In genomic region chr17:56819431-56820145, GRCh38 we compare ENCODE assay signal across 8 cellular contexts. TPM values are rescaled to one million over a fixed set of nuclear protein-coding genes. Genes with fewer than 3 reads are reported as not detected.
DNase-seq lines count a peak whose midpoint lies in the region; TF ChIP-seq lines count a peak whose summit lies in the region.

No MANE protein-coding gene starts in this region.

- H3K4me1 Mint-ChIP-seq in HFFc6 (ENCODE audit: low read depth), result peaks cover 27% of the 10 kb centered on the region

- no peaks in the 10 kb centered on the region for H3K36me3 ChIP-seq in GM06990 (ENCODE audit: control insufficient read depth, insufficient read depth, low read length)

- no peaks in the 10 kb centered on the region; the same call in 1 of the 2 replicates for H3K36me3 Mint-ChIP-seq in HFFc6 (ENCODE audit: low read depth)

- peaks cover 3% of the 10 kb centered on the region; the same call in 1 of the 2 replicates for H3K27me3 Mint-ChIP-seq in HFFc6 (ENCODE audit: insufficient read depth)

- no peak overlapping the region for H3K27ac Mint-ChIP-seq in HFFc6

- no peaks in the 10 kb centered on the region for H3K27me3 ChIP-seq in GM06990 (replicated peaks; ENCODE audit: control insufficient read depth, insufficient read depth, low read length)

- H3K4me3 Mint-ChIP-seq in HFFc6, result no peak overlapping the region; the same call in 1 of the 2 replicates

- DNase-seq in GM06990 (ENCODE audit: extremely low read depth, insufficient read length) (no peak), HFFc6 (peak; percentile 59), NCI-H1694 (lab: John Stamatoyannopoulos, UW) (peak; percentile 86), T-helper 2 cell (peak in 4 of 5 experiments; percentile 37 to 76 (median 46)), amniotic stem cell (lab: John Stamatoyannopoulos, UW) (peak; percentile 5), hippocampal formation (lab: John Stamatoyannopoulos, UW) (peak; percentile 13 to 24), occipital lobe (lab: John Stamatoyannopoulos, UW) (no peak)
- DNase-seq in stimulated activated CD4-positive, alpha-beta T cell treated with anti-CD3 and anti-CD28 coated beads, Interleukin-12 subunit alpha, Interleukin-12 subunit beta, amount 100 ng/mL, for 24 hours (ENCODE audit: low read depth in 2 of 2), result peak; percentile 54 to 66

- peak; percentile 73 for TF ChIP-seq CTCF in GM06990 (IDR thresholded peaks at IDR 0.05; ENCODE audit: insufficient read depth, low read length, poor library complexity, severe bottlenecking)
- peak; percentile 93 for TF ChIP-seq CTCF in HFFc6 (IDR thresholded peaks at IDR 0.05)

- no peak overlapping the region for H3K4me3 ChIP-seq in GM06990 (replicated peaks; ENCODE audit: low read depth, low read length)

- H3K9me3 Mint-ChIP-seq in HFFc6, result no peaks in the 10 kb centered on the region

RNA-seq across cellular contexts. Expression of gene C17orf67, which starts 14.1 kb away (rescaled TPM):
- total RNA-seq in HFFc6 (2021; fragmentation: NEBNext Ultra II Directional; extraction: Animal tissue kit (Norgen Biotek cat#: 25700)), result 1 to 10 TPM; 1.5 to 2.3 (median 1.9) TPM
- total RNA-seq in occipital lobe, result 1.9 TPM

RNA-seq across cellular contexts. Expression of gene DGKE, which starts 14.4 kb away (rescaled TPM):
- 1 to 10 TPM; 5.9 to 9.3 (median 7.6) TPM for total RNA-seq in HFFc6 (2021; fragmentation: NEBNext Ultra II Directional; extraction: Animal tissue kit (Norgen Biotek cat#: 25700))
- 42.0 TPM for total RNA-seq in occipital lobe

Comparison
In these comparisons a context has a peak if more than half of its experiments do, and no peak if none do; other contexts are left out.
1. DNase-seq: peak in HFFc6 (single experiment), NCI-H1694 (single experiment), T-helper 2 cell (4 of 5), amniotic stem cell (single experiment), hippocampal formation (2 of 2) and stimulated activated CD4-positive, alpha-beta T cell treated with anti-CD3 and anti-CD28 coated beads, Interleukin-12 subunit alpha, Interleukin-12 subunit beta, amount 100 ng/mL, for 24 hours (2 of 2); none in GM06990 (single experiment) and occipital lobe (single experiment).